Comparison of ENCODE assay signal across 1 cellular context in genomic region chr16:2704166-2704982, GRCh38.
TF ChIP-seq lines count a peak whose summit lies in the region.

No MANE protein-coding gene starts in this region.

TF ChIP-seq in IMR-90, 13 proteins besides CTCF, POLR2A, EP300 and RAD21:
- no peak for TF ChIP-seq BHLHE40 (IDR thresholded peaks at IDR 0.05; ENCODE audit: low read depth, low read length)
- TF ChIP-seq, protein P1, sequence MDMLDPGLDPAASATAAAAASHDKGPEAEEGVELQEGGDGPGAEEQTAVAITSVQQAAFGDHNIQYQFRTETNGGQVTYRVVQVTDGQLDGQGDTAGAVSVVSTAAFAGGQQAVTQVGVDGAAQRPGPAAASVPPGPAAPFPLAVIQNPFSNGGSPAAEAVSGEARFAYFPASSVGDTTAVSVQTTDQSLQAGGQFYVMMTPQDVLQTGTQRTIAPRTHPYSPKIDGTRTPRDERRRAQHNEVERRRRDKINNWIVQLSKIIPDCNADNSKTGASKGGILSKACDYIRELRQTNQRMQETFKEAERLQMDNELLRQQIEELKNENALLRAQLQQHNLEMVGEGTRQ (IDR thresholded peaks at IDR 0.05; ENCODE audit: low read depth, low read length), result no peak
- no peak for TF ChIP-seq RCOR1 (IDR thresholded peaks at IDR 0.05; ENCODE audit: insufficient replicate concordance, low read length)
- TF ChIP-seq MAZ (IDR thresholded peaks at IDR 0.05; ENCODE audit: borderline replicate concordance, low read depth, low read length), result no peak
- no peak for TF ChIP-seq CHD1 (IDR thresholded peaks at IDR 0.05; ENCODE audit: low read depth, low read length)
- TF ChIP-seq MAFK (IDR thresholded peaks at IDR 0.05; ENCODE audit: low read depth, low read length), result no peak
- no peak for TF ChIP-seq CEBPB (IDR thresholded peaks at IDR 0.05; ENCODE audit: low read depth, low read length)
- no peak for TF ChIP-seq FOS (IDR thresholded peaks at IDR 0.05; ENCODE audit: low read depth, low read length)
- no peak for TF ChIP-seq MXI1 (IDR thresholded peaks at IDR 0.05; ENCODE audit: borderline replicate concordance, low read depth, low read length)
- no peak for TF ChIP-seq RFX5 (IDR thresholded peaks at IDR 0.05; ENCODE audit: low read depth, low read length)
- TF ChIP-seq SMC3 (IDR thresholded peaks at IDR 0.05; ENCODE audit: low read depth, low read length), result no peak
- TF ChIP-seq, protein P2, sequence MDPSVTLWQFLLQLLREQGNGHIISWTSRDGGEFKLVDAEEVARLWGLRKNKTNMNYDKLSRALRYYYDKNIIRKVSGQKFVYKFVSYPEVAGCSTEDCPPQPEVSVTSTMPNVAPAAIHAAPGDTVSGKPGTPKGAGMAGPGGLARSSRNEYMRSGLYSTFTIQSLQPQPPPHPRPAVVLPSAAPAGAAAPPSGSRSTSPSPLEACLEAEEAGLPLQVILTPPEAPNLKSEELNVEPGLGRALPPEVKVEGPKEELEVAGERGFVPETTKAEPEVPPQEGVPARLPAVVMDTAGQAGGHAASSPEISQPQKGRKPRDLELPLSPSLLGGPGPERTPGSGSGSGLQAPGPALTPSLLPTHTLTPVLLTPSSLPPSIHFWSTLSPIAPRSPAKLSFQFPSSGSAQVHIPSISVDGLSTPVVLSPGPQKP (IDR thresholded peaks at IDR 0.05; ENCODE audit: borderline replicate concordance, low read depth, low read length), result no peak
- no peak for TF ChIP-seq NFE2L2 (IDR thresholded peaks at IDR 0.05; ENCODE audit: low read depth, low read length)
